Comparison of ENCODE assay signal across 9 cellular contexts in the genomic region with DNA sequence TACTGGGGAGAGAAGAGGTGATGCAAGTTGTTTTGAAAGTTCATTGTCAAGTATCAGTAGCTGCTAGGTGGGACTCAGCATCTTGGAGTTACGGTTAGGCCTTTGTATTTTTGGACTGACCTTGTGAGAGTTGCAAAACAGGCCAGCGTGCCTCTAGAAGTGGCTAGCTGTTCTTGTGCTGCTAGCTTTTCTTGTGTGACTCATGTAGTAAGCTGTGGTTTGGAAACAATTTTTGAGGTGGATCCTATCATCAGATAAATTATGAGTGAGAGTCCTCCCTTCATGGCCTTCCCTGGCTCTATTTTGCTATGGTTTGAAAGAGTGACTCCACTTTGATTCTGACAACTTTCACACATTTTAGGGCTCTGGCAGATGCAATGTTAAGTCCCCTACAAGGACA.
DNase-seq lines count a peak whose midpoint lies in the region; ATAC-seq and TF ChIP-seq lines count a peak whose summit lies in the region.
"Had no signal": no experiment of that assay in that cellular context is flagged by ENCODE, and none has a peak within 500 bp of the region (broad histone marks: within the 10 kb centered on the region; RNA-seq: fewer than 3 reads in every experiment).

No MANE protein-coding gene starts in this region.

- peak overlapping the region; percentile 5 to 25 for H3K27ac Mint-ChIP-seq in natural killer cell
- H3K27ac Mint-ChIP-seq in stimulated activated naive B cell treated with anti-CD40 and anti-IgM and Interleukin-4, amounts not matched to agents 10 μg/mL and 1 μg/mL and 100 μg/mL, for 72 hours: no peak overlapping the region
- H3K27ac Mint-ChIP-seq: activated T-cell treated with anti-CD3 and anti-CD28 coated beads, Interleukin-2, amount 50 U/mL, for 24 hours had no signal

- TF ChIP-seq CTCF in natural killer cell (IDR thresholded peaks at IDR 0.05): no peak

- H3K4me3 Mint-ChIP-seq in natural killer cell: no peak overlapping the region
- no peak overlapping the region for H3K4me3 Mint-ChIP-seq in stimulated activated naive B cell treated with anti-CD40 and anti-IgM and Interleukin-4, amounts not matched to agents 10 μg/mL and 1 μg/mL and 100 μg/mL, for 72 hours
- H3K4me3 Mint-ChIP-seq: activated T-cell treated with anti-CD3 and anti-CD28 coated beads, Interleukin-2, amount 50 U/mL, for 24 hours had no signal

- peaks cover 6% of the 10 kb centered on the region for H3K36me3 Mint-ChIP-seq in natural killer cell
- H3K36me3 Mint-ChIP-seq in stimulated activated naive B cell treated with anti-CD40 and anti-IgM and Interleukin-4, amounts not matched to agents 10 μg/mL and 1 μg/mL and 100 μg/mL, for 72 hours: peaks cover 3 to 4% of the 10 kb centered on the region in 2 donors

- ATAC-seq in GM18517 (IDR thresholded peaks at IDR 0.05; ENCODE audit: unreplicated experiment): peak; percentile 54
- peak; percentile 30 for ATAC-seq in HG02970 (IDR thresholded peaks at IDR 0.05; ENCODE audit: low FRiP score, unreplicated experiment)
- ATAC-seq in natural killer cell: peak; percentile 40 to 57 (median 54)
- no peak for ATAC-seq in stimulated activated naive B cell treated with anti-CD40 and anti-IgM and Interleukin-4, amounts not matched to agents 10 μg/mL and 1 μg/mL and 100 μg/mL, for 72 hours (replicated peaks)
- no peak for ATAC-seq in HG03039 (IDR thresholded peaks at IDR 0.05; ENCODE audit: unreplicated experiment)

- H3K27me3 Mint-ChIP-seq in natural killer cell (ENCODE audit: low read depth in 2 of 2): no peaks in the 10 kb centered on the region
- peaks cover 0 to 3% of the 10 kb centered on the region in 2 donors for H3K27me3 Mint-ChIP-seq in stimulated activated naive B cell treated with anti-CD40 and anti-IgM and Interleukin-4, amounts not matched to agents 10 μg/mL and 1 μg/mL and 100 μg/mL, for 72 hours

- H3K9me3 Mint-ChIP-seq in natural killer cell: peaks cover 2% of the 10 kb centered on the region in 2 donors
- H3K9me3 Mint-ChIP-seq in stimulated activated naive B cell treated with anti-CD40 and anti-IgM and Interleukin-4, amounts not matched to agents 10 μg/mL and 1 μg/mL and 100 μg/mL, for 72 hours: peaks cover 6% of the 10 kb centered on the region in 2 donors
- H3K9me3 Mint-ChIP-seq: activated T-cell treated with anti-CD3 and anti-CD28 coated beads, Interleukin-2, amount 50 U/mL, for 24 hours had no signal

- peak; percentile 30 for DNase-seq in SW480 (ENCODE audit: low spot score)
- DNase-seq in natural killer cell: no peak
- DNase-seq in NCI-H69 (lab: John Stamatoyannopoulos, UW): no peak
- DNase-seq in NK-92 (lab: John Stamatoyannopoulos, UW; ENCODE audit: unreplicated experiment): no peak
- DNase-seq in stimulated activated naive B cell treated with anti-CD40 and anti-IgM and Interleukin-4, amounts not matched to agents 10 μg/mL and 1 μg/mL and 100 μg/mL, for 72 hours: no peak
- DNase-seq: activated T-cell treated with anti-CD3 and anti-CD28 coated beads, Interleukin-2, amount 50 U/mL, for 24 hours had no signal

- H3K4me1 Mint-ChIP-seq in natural killer cell: peaks cover 14 to 23% of the 10 kb centered on the region in 2 donors
- peaks cover 0 to 1% of the 10 kb centered on the region in 2 donors for H3K4me1 Mint-ChIP-seq in stimulated activated naive B cell treated with anti-CD40 and anti-IgM and Interleukin-4, amounts not matched to agents 10 μg/mL and 1 μg/mL and 100 μg/mL, for 72 hours

- intact Hi-C loops in natural killer cell (cut with micrococcal nuclease): no loop called here

Comparison
In these comparisons a context has a peak if more than half of its experiments do, and no peak if none do; other contexts are left out.
1. ATAC-seq: peak in GM18517 (single experiment), HG02970 (single experiment) and natural killer cell (3 of 3); none in stimulated activated naive B cell treated with anti-CD40 and anti-IgM and Interleukin-4, amounts not matched to agents 10 μg/mL and 1 μg/mL and 100 μg/mL, for 72 hours (0 of 2) and HG03039 (single experiment).